Comparison of ENCODE assay signal across 1 cellular context in genomic region chr18:67232991-67233390, GRCh38.
TF ChIP-seq lines count a peak whose summit lies in the region.

No MANE protein-coding gene starts in this region.

TF ChIP-seq in IMR-90, 13 proteins besides CTCF, POLR2A, EP300 and RAD21 (continued from another document):
- TF ChIP-seq MXI1 (IDR thresholded peaks at IDR 0.05; ENCODE audit: borderline replicate concordance, low read depth, low read length), result no peak
- TF ChIP-seq MAFK (IDR thresholded peaks at IDR 0.05; ENCODE audit: low read depth, low read length), result no peak
- no peak for TF ChIP-seq RFX5 (IDR thresholded peaks at IDR 0.05; ENCODE audit: low read depth, low read length)
- TF ChIP-seq CEBPB (IDR thresholded peaks at IDR 0.05; ENCODE audit: low read depth, low read length), result 0 out of 2 replicates have a peak, but pooled peaks have one; percentile 23
- TF ChIP-seq BHLHE40 (IDR thresholded peaks at IDR 0.05; ENCODE audit: low read depth, low read length), result no peak
